Comparison of ENCODE assay signal across 1 cellular context in genomic region chr12:108575199-108575912, GRCh38.
TF ChIP-seq lines count a peak whose summit lies in the region.

No MANE protein-coding gene starts in this region.

TF ChIP-seq in endothelial cell of umbilical vein, 7 proteins besides CTCF, POLR2A, EP300 and RAD21:
- no peak for TF ChIP-seq JUN (IDR thresholded peaks at IDR 0.05; ENCODE audit: borderline replicate concordance, insufficient read depth, insufficient read length, low read depth)
- TF ChIP-seq EZH2 (IDR thresholded peaks at IDR 0.05; ENCODE audit: borderline replicate concordance, low read depth, low read length, severe bottlenecking): no peak
- TF ChIP-seq MAX (IDR thresholded peaks at IDR 0.05; ENCODE audit: insufficient read depth, insufficient read length): no peak
- no peak for TF ChIP-seq POLR2AphosphoS5 (IDR thresholded peaks at IDR 0.05; ENCODE audit: insufficient read depth, low read depth, low read length)
- TF ChIP-seq MYC (IDR thresholded peaks at IDR 0.05; ENCODE audit: low read depth, low read length): no peak
- no peak for TF ChIP-seq FOS (IDR thresholded peaks at IDR 0.05; ENCODE audit: borderline replicate concordance, insufficient read depth, low read length)
- TF ChIP-seq GATA2 (IDR thresholded peaks at IDR 0.05; ENCODE audit: insufficient read depth, insufficient read length, low read depth, low read length): no peak
TF ChIP-seq in endothelial cell of umbilical vein: peak in this region for 0.
